Comparison of ENCODE assay signal across 7 cellular contexts in the genomic region with DNA sequence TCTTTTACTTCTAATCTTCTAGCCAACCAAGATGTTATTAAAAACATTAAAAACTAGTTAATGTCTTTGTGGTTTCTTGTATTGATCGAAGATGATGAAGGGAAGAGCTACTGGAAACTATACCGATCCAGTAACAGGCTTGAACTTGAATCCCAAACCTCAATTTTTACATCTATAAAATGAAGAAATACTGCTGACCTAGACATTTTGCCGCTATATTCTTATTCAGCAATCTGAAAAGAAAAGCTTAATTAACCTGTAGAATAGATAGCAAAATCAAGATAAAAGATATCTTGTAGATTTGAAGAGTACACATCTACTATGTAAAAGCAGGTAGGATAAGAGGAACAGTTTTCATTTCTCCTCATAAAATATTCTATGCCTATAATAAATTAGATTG.
"Had no signal": no experiment of that assay in that cellular context is flagged by ENCODE, and none has a peak within 500 bp of the region (broad histone marks: within the 10 kb centered on the region; RNA-seq: fewer than 3 reads in every experiment).

No MANE protein-coding gene starts in this region.

- DNase-seq: H7, HFFc6, KG1 had no signal

- H3K4me3 ChIP-seq: GM23338, HAP-1 had no signal

- H3K36me3 ChIP-seq: HAP-1 had no signal

- H3K27ac ChIP-seq: HL-60 had no signal

- H3K4me2 ChIP-seq: GM23338 had no signal

- H3K4me1 ChIP-seq: HAP-1 had no signal

- H3K9me3 ChIP-seq: HAP-1 had no signal

- H2AFZ ChIP-seq: GM23338 had no signal

- ATAC-seq: GM23338, HCT116 had no signal
